8 cellular contexts compared by ENCODE assay signal in the genomic region with DNA sequence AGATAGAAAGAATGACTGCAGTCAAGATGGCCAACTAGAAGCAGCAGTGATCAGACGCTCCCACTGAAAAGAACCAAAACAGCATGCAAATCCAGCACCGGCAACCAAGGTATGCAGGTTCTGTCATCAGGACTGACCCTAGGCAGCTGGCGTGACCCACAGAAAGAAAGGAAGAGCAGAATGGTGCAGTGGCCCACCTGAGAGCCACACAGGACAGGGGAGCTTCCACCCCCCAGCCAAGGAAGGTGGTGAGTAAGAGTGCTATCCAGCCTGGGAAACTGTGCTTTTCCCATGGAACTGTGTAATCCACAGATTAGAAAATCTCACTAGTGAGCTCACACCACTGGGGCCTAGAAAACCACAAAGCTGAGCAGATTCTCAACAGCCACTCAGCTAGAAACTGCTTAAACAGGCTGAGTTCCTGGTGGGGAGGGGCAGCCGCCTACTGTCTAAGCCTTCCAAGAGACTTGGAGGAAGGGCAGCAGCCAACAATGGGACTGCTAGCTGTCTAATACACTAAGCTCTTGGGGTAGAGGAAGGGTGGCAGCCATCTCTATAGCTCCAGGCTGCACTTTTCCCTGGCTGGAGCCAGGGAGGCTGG.
DNase-seq lines count a peak whose midpoint lies in the region; ATAC-seq and TF ChIP-seq lines count a peak whose summit lies in the region.

No MANE protein-coding gene starts in this region.

- H3K36me3 Mint-ChIP-seq in natural killer cell = no peaks in the 10 kb centered on the region

- no peak overlapping the region for H3K27ac Mint-ChIP-seq in natural killer cell

- intact Hi-C loops in natural killer cell (cut with micrococcal nuclease) = no loop called here

- ATAC-seq in GM19468 (IDR thresholded peaks at IDR 0.05; ENCODE audit: extremely low read depth, unreplicated experiment) (peak; percentile 49), HG03342 (IDR thresholded peaks at IDR 0.05; ENCODE audit: unreplicated experiment) (peak; percentile 76), natural killer cell (no peak)

- no peaks in the 10 kb centered on the region for H3K4me1 Mint-ChIP-seq in natural killer cell

- H3K27me3 Mint-ChIP-seq in natural killer cell (ENCODE audit: low read depth in 2 of 2) = peaks cover 0 to 12% of the 10 kb centered on the region in 2 donors

- no peak overlapping the region for H3K4me3 Mint-ChIP-seq in natural killer cell

- TF ChIP-seq CTCF in natural killer cell (IDR thresholded peaks at IDR 0.05) = no peak

- DNase-seq in GM04504 (ENCODE audit: low read depth) (peak; percentile 14), germinal center (ENCODE audit: low spot score) (peak; percentile 14), NCI-H748 treated with DMSO at 0.1 percent for 48 hours (lab: John Stamatoyannopoulos, UW) (no peak), natural killer cell (no peak), NCI-H345 (lab: John Stamatoyannopoulos, UW) (no peak), NCI-H69 (lab: John Stamatoyannopoulos, UW) (no peak)

- peaks cover 0 to 2% of the 10 kb centered on the region in 2 donors for H3K9me3 Mint-ChIP-seq in natural killer cell

Comparison
In these comparisons a context has a peak if more than half of its experiments do, and no peak if none do; other contexts are left out.
1. DNase-seq: peak in GM04504 (single experiment) and germinal center (single experiment); none in NCI-H748 treated with DMSO at 0.1 percent for 48 hours (single experiment), natural killer cell (single experiment), NCI-H345 (single experiment) and NCI-H69 (single experiment).
2. ATAC-seq: peak in GM19468 (single experiment) and HG03342 (single experiment); none in natural killer cell (0 of 3).